ENCODE assay signal across 8 cellular contexts in genomic region chr5:140114341-140115185, GRCh38. TPM values are rescaled to one million over a fixed set of nuclear protein-coding genes. Genes with fewer than 3 reads are reported as not detected.
A peak's percentile ranks its signal among the peaks of the same experiment; 100 is the strongest.
DNase-seq lines count a peak whose midpoint lies in the region; ATAC-seq and TF ChIP-seq lines count a peak whose summit lies in the region.

No MANE protein-coding gene starts in this region.

- peak; percentile 64 for ATAC-seq in left colon

- TF ChIP-seq CTCF in GM10266 (IDR thresholded peaks at IDR 0.05; ENCODE audit: control insufficient read depth, insufficient read depth, low read depth, missing control alignments) (no peak), Loucy (conservative IDR thresholded peaks at IDR 0.05; ENCODE audit: low read length) (no peak), WERI-Rb-1 (IDR thresholded peaks at IDR 0.05; ENCODE audit: low read depth, low read length) (no peak), chondrocyte (IDR thresholded peaks at IDR 0.05) (no peak)

- peak overlapping the region; percentile 93 for H3K27ac ChIP-seq in WERI-Rb-1

- no peaks in the 10 kb centered on the region for H3K36me3 ChIP-seq in Loucy (ENCODE audit: insufficient read depth, low read length)
- peaks cover 22% of the 10 kb centered on the region for H3K36me3 ChIP-seq in WERI-Rb-1

- peaks cover 57% of the 10 kb centered on the region for H3K4me1 ChIP-seq in Loucy (ENCODE audit: insufficient read depth, low read length, poor library complexity, severe bottlenecking)

- H3K4me1 Mint-ChIP-seq in chondrocyte (ENCODE audit: low read depth), result peaks cover 57% of the 10 kb centered on the region

- no peaks in the 10 kb centered on the region for H3K9me2 ChIP-seq in Loucy (replicated peaks; ENCODE audit: low read depth, low read length)

- H3K27me3 ChIP-seq in Loucy (ENCODE audit: insufficient read depth, low read length, poor library complexity, severe bottlenecking), result no peaks in the 10 kb centered on the region
- H3K27me3 ChIP-seq in WERI-Rb-1 (ENCODE audit: insufficient read depth, low read depth, severe bottlenecking), result no peaks in the 10 kb centered on the region

- H3F3A ChIP-seq in Loucy (ENCODE audit: low read depth), result no peaks in the 10 kb centered on the region

- H3K9me3 Mint-ChIP-seq in chondrocyte (ENCODE audit: low read depth), result no peaks in the 10 kb centered on the region

- peak overlapping the region; percentile 78 for H3K4me3 Mint-ChIP-seq in chondrocyte (ENCODE audit: unreplicated experiment)

- intact Hi-C loops in left colon (cut with DNase I, micrococcal nuclease), result no loop called here

- peak overlapping the region; percentile 75 for H3K9ac ChIP-seq in Loucy (ENCODE audit: low read depth, low read length, poor library complexity, severe bottlenecking)

- H3K36me3 Mint-ChIP-seq in chondrocyte (ENCODE audit: low read depth), result no peaks in the 10 kb centered on the region

- peaks cover 66% of the 10 kb centered on the region for H4K20me1 ChIP-seq in Loucy (ENCODE audit: insufficient read depth, low read length, poor library complexity, severe bottlenecking)

- H3K4me3 ChIP-seq in Loucy (ENCODE audit: low read length, poor library complexity, severe bottlenecking) (peak overlapping the region; percentile 78), WERI-Rb-1 (ENCODE audit: low read depth, low read length) (peak overlapping the region; percentile 78)

- DNase-seq in GM10266 (ENCODE audit: extremely low spot score) (peak; percentile 40), H4 (ENCODE audit: low spot score) (peak; percentile 12), WERI-Rb-1 (peak; percentile 53), chondrocyte (ENCODE audit: low spot score) (peak; percentile 93), left colon (peak; percentile 77 to 78), NCI-H446 (lab: John Stamatoyannopoulos, UW) (no peak)
- DNase-seq in stimulated activated CD4-positive, alpha-beta T cell treated with anti-CD3 and anti-CD28 coated beads, Interleukin-4, amount 100 ng/mL, for 1 hour, result peak; percentile 34

- peak overlapping the region; percentile 38 for H3K4me2 ChIP-seq in Loucy (ENCODE audit: low read depth, low read length, poor library complexity, severe bottlenecking)

- H3K9me3 ChIP-seq in Loucy (ENCODE audit: insufficient read depth, low read depth, low read length) (no peaks in the 10 kb centered on the region), WERI-Rb-1 (ENCODE audit: severe bottlenecking) (no peaks in the 10 kb centered on the region)

- H2AFZ ChIP-seq in Loucy (ENCODE audit: low read length), result no peak overlapping the region

- H3K79me2 ChIP-seq in Loucy (ENCODE audit: insufficient read depth, low read length), result peaks cover 90% of the 10 kb centered on the region

- H3K27ac Mint-ChIP-seq in chondrocyte (ENCODE audit: unreplicated experiment), result peak overlapping the region; percentile 85

- H3K27me3 Mint-ChIP-seq in chondrocyte (ENCODE audit: low read depth), result peaks cover 9% of the 10 kb centered on the region

RNA-seq across cellular contexts. Expression of gene PURA, which starts 0.7 kb away (rescaled TPM):
- 4.0 and 5.6 TPM in 2 replicates for total RNA-seq in H4 (2014; rRNA removed; shearing (Covaris generic))
- 13.3 to 18.1 TPM (median 16.7 TPM) in 3 replicates for total RNA-seq in chondrocyte
- total RNA-seq in left colon, result 10 to 100 TPM; 19.5 to 20.0 TPM

RNA-seq across cellular contexts. Expression of gene IGIP, which starts 11.2 kb away (rescaled TPM):
- total RNA-seq in H4 (2014; rRNA removed; shearing (Covaris generic)), result 1.9 and 2.1 TPM in 2 replicates
- total RNA-seq in chondrocyte (5.9 to 7.5 TPM (median 6.9 TPM) in 3 replicates), left colon (1 to 10 TPM; 8.6 to 9.3 TPM)

Comparison
In these comparisons a context has a peak if more than half of its experiments do, and no peak if none do; other contexts are left out.
1. DNase-seq: peak in GM10266 (single experiment), H4 (single experiment), WERI-Rb-1 (single experiment), chondrocyte (single experiment), left colon (2 of 2) and stimulated activated CD4-positive, alpha-beta T cell treated with anti-CD3 and anti-CD28 coated beads, Interleukin-4, amount 100 ng/mL, for 1 hour (single experiment); none in NCI-H446 (0 of 2).